In the genomic region with DNA sequence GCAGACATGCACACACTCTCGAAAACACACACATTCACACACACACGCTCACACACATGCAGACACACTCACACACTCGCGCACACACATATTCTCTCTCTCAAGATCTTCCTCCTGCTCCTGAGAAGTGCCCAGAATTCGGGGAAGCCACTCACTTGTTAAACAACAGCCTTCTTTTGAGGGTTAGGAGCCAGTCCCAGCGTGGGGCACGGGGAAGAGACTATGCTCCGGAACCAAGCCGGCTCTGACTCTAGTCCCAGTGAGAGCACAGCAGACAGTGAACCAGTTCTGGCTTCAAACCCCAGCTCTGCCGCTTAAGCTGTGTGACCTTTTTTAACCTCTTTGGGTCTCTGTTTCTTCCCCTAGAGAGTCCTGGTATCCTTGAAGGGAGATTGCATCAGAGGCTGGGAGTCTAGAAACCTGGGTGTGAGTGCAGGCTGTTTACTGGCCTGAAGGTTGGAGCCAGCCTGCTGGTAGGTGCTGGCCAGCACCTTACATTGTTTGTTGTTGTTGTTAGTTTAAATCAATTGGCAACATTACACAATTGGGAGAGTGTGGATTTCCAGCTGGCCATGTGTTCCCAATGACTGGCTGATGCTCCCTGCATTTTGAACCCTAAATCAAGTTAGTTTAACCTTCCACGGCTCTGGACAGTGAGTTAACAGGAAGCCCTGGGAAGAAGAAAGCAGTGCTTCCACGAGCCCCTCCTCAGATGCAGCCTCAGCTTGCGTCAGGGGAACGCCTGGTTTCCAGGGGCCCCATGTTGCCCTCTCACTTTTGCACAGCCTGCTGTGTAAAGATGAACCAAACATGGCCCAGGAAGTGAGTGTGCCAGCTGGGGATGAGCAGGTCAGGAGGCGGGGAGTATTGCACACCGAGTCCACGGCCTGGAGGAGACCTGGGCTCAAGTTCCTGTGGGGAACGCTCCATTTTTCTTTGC, we compare ENCODE assay signal across 8 cellular contexts.
DNase-seq lines count a peak whose midpoint lies in the region; ATAC-seq and TF ChIP-seq lines count a peak whose summit lies in the region.

No MANE protein-coding gene starts in this region.

- TF ChIP-seq CTCF in AG10803 (conservative IDR thresholded peaks at IDR 0.05; ENCODE audit: low read length) (no peak), fibroblast of lung (conservative IDR thresholded peaks at IDR 0.05 in 1 of 2, IDR thresholded peaks at IDR 0.05 in 1 of 2; ENCODE audit: low read depth in 1 of 2, low read length in 2 of 2) (no peak), osteocyte (IDR thresholded peaks at IDR 0.05) (no peak)

- H3K36me3 ChIP-seq in Karpas-422 (ENCODE audit: insufficient read depth, low read length) (no peaks in the 10 kb centered on the region), fibroblast of lung (ENCODE audit: control insufficient read depth, insufficient read depth, low read length) (no peaks in the 10 kb centered on the region)

- H3K4me1 Mint-ChIP-seq in osteocyte (ENCODE audit: unreplicated experiment), result peaks cover 47% of the 10 kb centered on the region

- H3K79me2 ChIP-seq in Karpas-422 (ENCODE audit: low read length) (no peaks in the 10 kb centered on the region), fibroblast of lung (ENCODE audit: control insufficient read depth, insufficient read depth, low read length) (no peaks in the 10 kb centered on the region)

- DNase-seq in AG10803 (ENCODE audit: low read depth) (peak; percentile 82), Karpas-422 (peak; percentile 36), fibroblast of lung (ENCODE audit: low read depth in 2 of 2) (peak in 1 of 2 donors; percentile 90), osteocyte (ENCODE audit: extremely low spot score, unreplicated experiment) (no peak)

- H2AFZ ChIP-seq in Karpas-422 (ENCODE audit: low read length) (no peak overlapping the region), fibroblast of lung (ENCODE audit: low read length) (peak overlapping the region; percentile 57)

- ATAC-seq in activated CD4-positive, CD25-positive, alpha-beta regulatory T cell treated with anti-CD3 and anti-CD28 coated beads, Interleukin-2, amount 50 U/mL, for 24 hours, result no peak
- ATAC-seq in HG02938 (IDR thresholded peaks at IDR 0.05; ENCODE audit: unreplicated experiment) (no peak), GM18907 (IDR thresholded peaks at IDR 0.05; ENCODE audit: unreplicated experiment) (no peak), GM19455 (IDR thresholded peaks at IDR 0.05; ENCODE audit: unreplicated experiment) (no peak)

- H3K36me3 Mint-ChIP-seq in osteocyte (ENCODE audit: unreplicated experiment), result no peaks in the 10 kb centered on the region

- H3K9me3 ChIP-seq in Karpas-422 (ENCODE audit: low read length) (no peaks in the 10 kb centered on the region), fibroblast of lung (ENCODE audit: control insufficient read depth, insufficient read depth, low read depth, low read length) (no peaks in the 10 kb centered on the region)

- no peak overlapping the region for H3K4me3 Mint-ChIP-seq in osteocyte (ENCODE audit: unreplicated experiment)

- H3K27ac ChIP-seq in Karpas-422 (ENCODE audit: low read length), result no peak overlapping the region
- H3K27ac ChIP-seq in fibroblast of lung (ENCODE audit: insufficient read depth, low read length), result peak overlapping the region; percentile 92

- H4K20me1 ChIP-seq in Karpas-422 (ENCODE audit: insufficient read depth, low read depth, low read length) (no peaks in the 10 kb centered on the region), fibroblast of lung (ENCODE audit: control insufficient read depth, extremely low read depth, insufficient read depth, low read length) (no peaks in the 10 kb centered on the region)

- H3K4me3 ChIP-seq in AG10803 (ENCODE audit: low read length) (no peak overlapping the region), Karpas-422 (ENCODE audit: low read length) (no peak overlapping the region), fibroblast of lung (replicated peaks in 1 of 4; ENCODE audit: control extremely low read depth in 1 of 4, insufficient read depth in 1 of 4, low read depth in 3 of 4, low read length in 4 of 4) (no peak overlapping the region)

- no peaks in the 10 kb centered on the region for H3K27me3 Mint-ChIP-seq in osteocyte (ENCODE audit: unreplicated experiment)

- no peaks in the 10 kb centered on the region for H3K9me2 ChIP-seq in Karpas-422 (replicated peaks; ENCODE audit: insufficient read depth, low read length)

- H3K27me3 ChIP-seq in Karpas-422 (ENCODE audit: low read length), result no peaks in the 10 kb centered on the region
- H3K27me3 ChIP-seq in fibroblast of lung (ENCODE audit: control insufficient read depth, insufficient read depth, low read length), result no peaks in the 10 kb centered on the region

- H3K9ac ChIP-seq in Karpas-422 (ENCODE audit: low read length) (no peak overlapping the region), fibroblast of lung (ENCODE audit: insufficient read depth, low read length) (no peak overlapping the region)

- H3K9me3 Mint-ChIP-seq in osteocyte (ENCODE audit: unreplicated experiment), result no peaks in the 10 kb centered on the region

- H3K4me2 ChIP-seq in Karpas-422 (ENCODE audit: low read depth, low read length, poor library complexity, severe bottlenecking) (no peak overlapping the region), fibroblast of lung (ENCODE audit: extremely low read depth, insufficient read depth, low read length) (peak overlapping the region; percentile 59)

- peaks cover 18% of the 10 kb centered on the region for H3K4me1 ChIP-seq in Karpas-422 (ENCODE audit: low read length)
- peaks cover 26% of the 10 kb centered on the region for H3K4me1 ChIP-seq in fibroblast of lung (ENCODE audit: control insufficient read depth, extremely low read depth, insufficient read depth, low read length)

- peak overlapping the region; percentile 1 for H3K27ac Mint-ChIP-seq in osteocyte (ENCODE audit: unreplicated experiment)
